ENCODE assay signal across 25 cellular contexts in genomic region chr3:155658006-155658405, GRCh38.
"Had no signal": no experiment of that assay in that cellular context is flagged by ENCODE, and none has a peak within 500 bp of the region (broad histone marks: within the 10 kb centered on the region; RNA-seq: fewer than 3 reads in every experiment).

No MANE protein-coding gene starts in this region.

- H3K4me3 Mint-ChIP-seq: dendritic cell treated with granulocyte-macrophage colony-stimulating factor and Interleukin-4, amounts not matched to agents 40 ng/mL and 50 ng/mL, for 4 days; effector memory CD8-positive, alpha-beta T cell; endodermal cell; mesothelial cell of epicardium; naive B cell; naive thymus-derived CD8-positive, alpha-beta T cell had no signal

- ATAC-seq: effector memory CD8-positive, alpha-beta T cell; esophagus mucosa; gastrocnemius medialis; heart right ventricle; left cardiac atrium; left lung; left ventricle myocardium superior; lower lobe of right lung; naive thymus-derived CD8-positive, alpha-beta T cell had no signal

- H3K4me3 ChIP-seq: esophagus squamous epithelium, gastrocnemius medialis, heart right ventricle, left lung, lower lobe of right lung, mucosa of descending colon had no signal

- H3K36me3 ChIP-seq: esophagus squamous epithelium, gastrocnemius medialis, heart right ventricle, left lung, lower lobe of right lung had no signal

- H3K27ac ChIP-seq: epithelial cell of prostate, esophagus squamous epithelium, gastrocnemius medialis, heart right ventricle, left lung, lower lobe of right lung had no signal

- H3K9me3 Mint-ChIP-seq: dendritic cell treated with granulocyte-macrophage colony-stimulating factor and Interleukin-4, amounts not matched to agents 40 ng/mL and 50 ng/mL, for 4 days; effector memory CD8-positive, alpha-beta T cell; endodermal cell; mesothelial cell of epicardium; naive B cell; naive thymus-derived CD8-positive, alpha-beta T cell had no signal

- H3K9me3 ChIP-seq: esophagus squamous epithelium, gastrocnemius medialis, heart right ventricle, left lung, lower lobe of right lung, mucosa of descending colon had no signal

- H3K4me1 Mint-ChIP-seq: mesothelial cell of epicardium; naive B cell; naive thymus-derived CD8-positive, alpha-beta T cell had no signal

- H3K36me3 Mint-ChIP-seq: mesothelial cell of epicardium; naive B cell; naive thymus-derived CD8-positive, alpha-beta T cell had no signal

- H3K27me3 Mint-ChIP-seq: dendritic cell treated with granulocyte-macrophage colony-stimulating factor and Interleukin-4, amounts not matched to agents 40 ng/mL and 50 ng/mL, for 4 days; naive B cell; naive thymus-derived CD8-positive, alpha-beta T cell had no signal

- H3K27me3 ChIP-seq: esophagus squamous epithelium, gastrocnemius medialis, left lung had no signal

- H3K27ac Mint-ChIP-seq: dendritic cell treated with granulocyte-macrophage colony-stimulating factor and Interleukin-4, amounts not matched to agents 40 ng/mL and 50 ng/mL, for 4 days; effector memory CD8-positive, alpha-beta T cell; endodermal cell; mesothelial cell of epicardium; naive B cell; naive thymus-derived CD8-positive, alpha-beta T cell had no signal

- DNase-seq: cortex of kidney; effector CD8-positive, alpha-beta T cell; effector memory CD8-positive, alpha-beta T cell; endodermal cell; erythroblast; esophagus squamous epithelium; foreskin fibroblast; foreskin melanocyte; gastrocnemius medialis; glutamatergic neuron; head of caudate nucleus; heart right ventricle; hippocampal formation; left cardiac atrium; left lung; left ventricle myocardium superior; lower lobe of right lung; mesenchymal stem cell; naive B cell; naive thymus-derived CD8-positive, alpha-beta T cell had no signal

- H3K4me1 ChIP-seq: esophagus squamous epithelium, gastrocnemius medialis, heart right ventricle, left lung had no signal
